17 cellular contexts compared by ENCODE assay signal in the genomic region with DNA sequence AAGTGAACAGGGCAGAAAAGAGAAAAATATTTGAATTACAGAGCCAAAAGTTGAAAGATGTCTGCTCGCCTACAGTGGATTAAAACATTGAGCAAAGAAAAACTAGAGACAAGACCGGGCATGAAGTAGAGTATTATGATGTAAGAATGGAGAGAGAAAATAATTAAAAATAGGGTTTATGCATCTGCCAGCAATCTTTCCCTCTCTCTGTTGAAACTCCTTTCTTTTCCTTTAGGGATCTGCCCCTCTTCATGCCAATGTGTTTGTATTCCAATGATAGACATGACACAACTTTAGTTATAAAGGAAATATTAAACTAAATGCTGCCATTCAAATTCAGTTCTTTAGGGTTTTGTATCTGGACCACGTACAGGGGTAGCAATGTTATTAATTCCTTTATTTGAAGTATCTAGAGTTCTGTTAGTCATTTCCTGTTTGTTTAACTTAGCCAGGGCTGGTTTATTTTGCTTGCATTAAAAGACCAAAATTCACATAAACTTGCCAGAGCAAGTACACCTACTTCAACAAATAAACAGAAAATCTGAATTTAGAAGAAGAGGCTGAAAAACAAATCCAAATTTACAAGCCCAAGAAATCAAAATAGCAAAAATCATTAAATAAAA.
DNase-seq lines count a peak whose midpoint lies in the region; ATAC-seq and TF ChIP-seq lines count a peak whose summit lies in the region.
"Had no signal": no experiment of that assay in that cellular context is flagged by ENCODE, and none has a peak within 500 bp of the region (broad histone marks: within the 10 kb centered on the region; RNA-seq: fewer than 3 reads in every experiment).

No MANE protein-coding gene starts in this region.

- no peak for TF ChIP-seq CTCF in PC-3 (conservative IDR thresholded peaks at IDR 0.05; ENCODE audit: low read depth, low read length)

- H3K36me3 ChIP-seq in PC-3 (ENCODE audit: low read depth, low read length) (no peaks in the 10 kb centered on the region), H7 (replicated peaks; ENCODE audit: control insufficient read depth, insufficient read depth, low read length) (no peaks in the 10 kb centered on the region)
- H3K36me3 ChIP-seq: uterus had no signal

- H3K9me3 ChIP-seq in PC-3 (ENCODE audit: low read length) = no peaks in the 10 kb centered on the region
- H3K9me3 ChIP-seq: uterus had no signal

- H3K4me2 ChIP-seq in PC-3 (ENCODE audit: low read length) = peak overlapping the region; percentile 55

- no peaks in the 10 kb centered on the region for H3F3A ChIP-seq in PC-3 (ENCODE audit: low read length, unreplicated experiment)

- no peaks in the 10 kb centered on the region for H3K9me2 ChIP-seq in PC-3 (replicated peaks; ENCODE audit: low read length)

- intact Hi-C loops in PC-3 (cut with micrococcal nuclease) = loop anchor here (5.0 kb wide), 1 partner anchor 186 kb away; no protein-coding TSS in a partner anchor

- ATAC-seq in PC-3 (peak; percentile 91), GM18498 (IDR thresholded peaks at IDR 0.05; ENCODE audit: unreplicated experiment) (no peak), GM18868 (IDR thresholded peaks at IDR 0.05; ENCODE audit: unreplicated experiment) (no peak)
- ATAC-seq: naive thymus-derived CD4-positive, alpha-beta T cell had no signal

- no peak overlapping the region for H3K9ac ChIP-seq in PC-3 (ENCODE audit: low read length)
- H3K9ac ChIP-seq: parathyroid adenoma had no signal

- no TSS peak for BruUV-seq in PC-3 (replicated peaks; lab: Mats Ljungman, UMichigan)

- CTCF ChIA-PET in PC-3 (lab: Charles Lee) = no interaction called here

- H3K4me3 ChIP-seq in PC-3 (ENCODE audit: low read length) (no peak overlapping the region), H7 (ENCODE audit: insufficient read depth, low read depth, low read length) (no peak overlapping the region)
- H3K4me3 ChIP-seq: uterus had no signal

- H3K27ac ChIP-seq in PC-3 (ENCODE audit: low read length) = peak overlapping the region; percentile 60
- H3K27ac ChIP-seq: parathyroid adenoma, uterus had no signal

- H3K27me3 ChIP-seq in PC-3 (ENCODE audit: low read length) (no peaks in the 10 kb centered on the region), H7 (ENCODE audit: control insufficient read depth, insufficient read depth, low read length) (no peaks in the 10 kb centered on the region)
- H3K27me3 ChIP-seq: uterus had no signal

- peaks cover 17% of the 10 kb centered on the region for H3K4me1 ChIP-seq in PC-3 (ENCODE audit: insufficient read depth, low read length)
- H3K4me1 ChIP-seq: parathyroid adenoma, uterus had no signal

- POLR2A ChIA-PET in PC-3 (lab: Charles Lee; ENCODE audit: unreplicated experiment) = interaction anchor here (0.6 kb wide), 1 partner anchor 33 kb away, joined by 3 read pairs; no protein-coding TSS in a partner anchor

- H3K79me2 ChIP-seq in PC-3 (ENCODE audit: low read length) = no peaks in the 10 kb centered on the region
- H3K79me2 ChIP-seq: parathyroid adenoma had no signal

- DNase-seq in ELR (ENCODE audit: low read depth) (peak; percentile 67), PC-3 (peak; percentile 63), dermis blood vessel endothelial cell (peak; percentile 20), kidney glomerular epithelial cell (lab: John Stamatoyannopoulos, UW) (peak; percentile 3), H7 (no peak)
- no peak for DNase-seq in activated CD4-positive, CD25-positive, alpha-beta regulatory T cell (lab: John Stamatoyannopoulos, UW)
- DNase-seq: activated CD4-positive, alpha-beta T cell treated with anti-CD3 and anti-CD28 coated beads for 4 hours; CD4-positive, alpha-beta memory T cell; DMS79 treated with DMSO at 0.1 percent for 48 hours; MM.1S; naive thymus-derived CD4-positive, alpha-beta T cell; NCI-H226; stimulated activated CD4-positive, alpha-beta T cell treated with anti-CD3 and anti-CD28 coated beads, Interleukin-4, amount 100 ng/mL, for 24 hours; uterus had no signal

- H2AFZ ChIP-seq in PC-3 (ENCODE audit: low read length) = no peak overlapping the region
- H2AFZ ChIP-seq: parathyroid adenoma had no signal

- H4K20me1 ChIP-seq in PC-3 (ENCODE audit: low read length) = no peaks in the 10 kb centered on the region

Comparison
In these comparisons a context has a peak if more than half of its experiments do, and no peak if none do; other contexts are left out.
1. DNase-seq: peak in ELR (single experiment), PC-3 (single experiment), dermis blood vessel endothelial cell (single experiment) and kidney glomerular epithelial cell (single experiment); none in activated CD4-positive, CD25-positive, alpha-beta regulatory T cell (0 of 4) and H7 (single experiment).